10 cellular contexts compared by ENCODE assay signal in genomic region chr1:43596579-43596978, GRCh38.
"Had no signal": no experiment of that assay in that cellular context is flagged by ENCODE, and none has a peak within 500 bp of the region (broad histone marks: within the 10 kb centered on the region; RNA-seq: fewer than 3 reads in every experiment).

No MANE protein-coding gene starts in this region.

- H3K9me3 Mint-ChIP-seq: GM23338, H9, HFFc6, IgD-negative memory B cell had no signal

- H3K27ac Mint-ChIP-seq: GM23338, H9, HFFc6, IgD-negative memory B cell had no signal

- DNase-seq: H9, HCEC 1CT, HFFc6, KBM-7 had no signal

- H3K36me3 Mint-ChIP-seq: IgD-negative memory B cell had no signal

- H3K4me3 Mint-ChIP-seq: GM23338, H9, HFFc6, IgD-negative memory B cell had no signal

- H3K4me3 ChIP-seq: GM23338 had no signal

- ATAC-seq: GM23338, HepG2 had no signal

- FAIRE-seq: H1, H54, HepG2 had no signal

- H3K4me1 Mint-ChIP-seq: GM23338, H9 had no signal

- H3K27ac ChIP-seq: HL-60 had no signal
